ENCODE assay signal across 1 cellular context in genomic region chrX:112851806-112852205, GRCh38.
TF ChIP-seq lines count a peak whose summit lies in the region.

No MANE protein-coding gene starts in this region.

TF ChIP-seq in IMR-90, 13 proteins besides CTCF, POLR2A, EP300 and RAD21 (continued from another document):
- TF ChIP-seq BHLHE40 (IDR thresholded peaks at IDR 0.05; ENCODE audit: low read depth, low read length) (no peak), MAZ (IDR thresholded peaks at IDR 0.05; ENCODE audit: borderline replicate concordance, low read depth, low read length) (no peak)
